Comparison of ENCODE assay signal across 1 cellular context in the genomic region with DNA sequence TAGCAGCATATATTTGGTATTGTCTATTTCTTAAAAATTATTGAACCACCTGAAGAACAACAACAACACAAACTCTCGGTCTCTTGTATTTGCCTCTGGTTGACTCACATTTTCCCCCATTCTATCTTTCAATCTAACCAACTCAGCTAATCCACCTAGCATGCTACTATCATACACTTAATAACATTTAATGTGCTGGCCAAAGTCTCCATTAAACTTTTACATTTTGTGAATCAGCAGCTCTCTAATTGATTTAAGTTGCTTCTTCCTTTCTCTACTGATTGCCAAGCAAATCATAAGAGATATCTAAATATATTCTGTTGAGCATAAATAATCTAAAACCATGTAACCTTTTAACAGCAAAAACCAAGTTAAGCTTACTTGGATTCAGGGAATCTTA.
TF ChIP-seq lines count a peak whose summit lies in the region.

No MANE protein-coding gene starts in this region.

TF ChIP-seq in SK-N-SH treated with all-trans-retinoic acid at 6 μM for 48 hours, 23 proteins besides CTCF, POLR2A, EP300 and RAD21 (continued from another document):
- TF ChIP-seq, protein P1, sequence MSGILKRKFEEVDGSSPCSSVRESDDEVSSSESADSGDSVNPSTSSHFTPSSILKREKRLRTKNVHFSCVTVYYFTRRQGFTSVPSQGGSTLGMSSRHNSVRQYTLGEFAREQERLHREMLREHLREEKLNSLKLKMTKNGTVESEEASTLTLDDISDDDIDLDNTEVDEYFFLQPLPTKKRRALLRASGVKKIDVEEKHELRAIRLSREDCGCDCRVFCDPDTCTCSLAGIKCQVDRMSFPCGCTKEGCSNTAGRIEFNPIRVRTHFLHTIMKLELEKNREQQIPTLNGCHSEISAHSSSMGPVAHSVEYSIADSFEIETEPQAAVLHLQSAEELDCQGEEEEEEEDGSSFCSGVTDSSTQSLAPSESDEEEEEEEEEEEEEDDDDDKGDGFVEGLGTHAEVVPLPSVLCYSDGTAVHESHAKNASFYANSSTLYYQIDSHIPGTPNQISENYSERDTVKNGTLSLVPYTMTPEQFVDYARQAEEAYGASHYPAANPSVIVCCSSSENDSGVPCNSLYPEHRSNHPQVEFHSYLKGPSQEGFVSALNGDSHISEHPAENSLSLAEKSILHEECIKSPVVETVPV (CRISPR knock-in tag; IDR thresholded peaks at IDR 0.05): no peak
- TF ChIP-seq ZC3H10 (CRISPR knock-in tag; IDR thresholded peaks at IDR 0.05) (peak; percentile 82), ZFP3 (CRISPR knock-in tag; IDR thresholded peaks at IDR 0.05) (0 out of 2 replicates have a peak, but pooled peaks have one; percentile 39), ISL1 (CRISPR knock-in tag; IDR thresholded peaks at IDR 0.05) (peak; percentile 99)
TF ChIP-seq in SK-N-SH treated with all-trans-retinoic acid at 6 μM for 48 hours: peak in this region for 7.
